Comparison of ENCODE assay signal across 1 cellular context in the genomic region with DNA sequence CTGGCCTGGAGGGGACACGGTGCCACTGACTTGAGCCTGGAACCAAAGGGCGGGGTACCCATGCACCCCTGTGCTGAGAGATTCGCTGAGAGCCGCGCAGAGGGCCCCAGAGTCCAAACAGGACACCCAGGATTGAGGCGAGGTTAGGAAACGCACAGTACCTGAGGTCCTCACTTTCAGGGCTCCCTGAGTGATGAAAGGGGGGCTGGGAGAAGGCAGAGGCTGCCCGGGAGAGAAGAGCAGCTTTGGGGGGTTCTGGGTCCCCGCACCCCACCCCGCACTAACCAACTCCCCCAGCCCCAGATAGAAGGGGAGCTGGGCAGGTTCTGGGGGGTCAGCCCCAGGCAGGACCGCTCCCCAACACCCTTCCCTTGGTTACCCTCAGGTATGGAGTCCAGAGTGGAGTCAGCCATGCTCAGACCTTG.
TF ChIP-seq lines count a peak whose summit lies in the region.

No MANE protein-coding gene starts in this region.

TF ChIP-seq in A549, 52 proteins besides CTCF, POLR2A, EP300 and RAD21 (continued from another document):
- TF ChIP-seq MAX (IDR thresholded peaks at IDR 0.05) (no peak), RCOR1 (IDR thresholded peaks at IDR 0.05; ENCODE audit: low read depth, low read length) (no peak), EHMT2 (IDR thresholded peaks at IDR 0.05; ENCODE audit: low read depth) (no peak), HEYL (CRISPR knock-in tag; IDR thresholded peaks at IDR 0.05) (no peak), JUN (IDR thresholded peaks at IDR 0.05) (no peak), TP53 (CRISPR knock-in tag; IDR thresholded peaks at IDR 0.05) (no peak), ZNF302 (CRISPR knock-in tag; IDR thresholded peaks at IDR 0.05) (no peak)
